ENCODE assay signal across 20 cellular contexts in genomic region chr16:55357241-55357640, GRCh38. TPM values are rescaled to one million over a fixed set of nuclear protein-coding genes. Genes with fewer than 3 reads are reported as not detected.
DNase-seq lines count a peak whose midpoint lies in the region; TF ChIP-seq lines count a peak whose summit lies in the region.
"Had no signal": no experiment of that assay in that cellular context is flagged by ENCODE, and none has a peak within 500 bp of the region (broad histone marks: within the 10 kb centered on the region; RNA-seq: fewer than 3 reads in every experiment).

No MANE protein-coding gene starts in this region.

- in situ Hi-C loops in mammary epithelial cell (cut with MboI; ENCODE audit: low sequenced_read_pairs in 2 of 2) = loop anchor here in 1 of 2 donors (25.0 kb wide), 1 partner anchor 1795 kb away; no protein-coding TSS in a partner anchor

- H3K27me3 ChIP-seq in mammary epithelial cell (ENCODE audit: insufficient read depth, low read length) = peaks cover 4% of the 10 kb centered on the region
- H3K27me3 ChIP-seq: BLaER1 had no signal

- no peaks in the 10 kb centered on the region for H3K4me1 ChIP-seq in mammary epithelial cell (ENCODE audit: insufficient read depth, low read length)

- intact Hi-C loops in mammary epithelial cell (cut with micrococcal nuclease) = no loop called here

- no peaks in the 10 kb centered on the region for H3K79me2 ChIP-seq in mammary epithelial cell (ENCODE audit: insufficient read depth, low read length)

- no peaks in the 10 kb centered on the region for H3K36me3 Mint-ChIP-seq in activated T-cell treated with anti-CD3 and anti-CD28 coated beads, Interleukin-2, amount 50 U/mL, for 24 hours (ENCODE audit: low read depth)
- H3K36me3 Mint-ChIP-seq: CD8-positive, alpha-beta T cell had no signal

- H3K27ac Mint-ChIP-seq in activated T-cell treated with anti-CD3 and anti-CD28 coated beads, Interleukin-2, amount 50 U/mL, for 24 hours = no peak overlapping the region
- H3K27ac Mint-ChIP-seq: CD8-positive, alpha-beta T cell; H9 had no signal

- H4K20me1 ChIP-seq in mammary epithelial cell (ENCODE audit: insufficient read depth, low read length) = no peaks in the 10 kb centered on the region
- H4K20me1 ChIP-seq: BLaER1 had no signal

- no peaks in the 10 kb centered on the region for H3K4me1 Mint-ChIP-seq in activated T-cell treated with anti-CD3 and anti-CD28 coated beads, Interleukin-2, amount 50 U/mL, for 24 hours (ENCODE audit: low read depth)
- H3K4me1 Mint-ChIP-seq: H9 had no signal

- no peak overlapping the region for H3K4me3 ChIP-seq in mammary epithelial cell (replicated peaks in 1 of 3; ENCODE audit: insufficient read depth in 1 of 3, low read depth in 2 of 3, low read length in 3 of 3)
- H3K4me3 ChIP-seq: BLaER1, GM12878 had no signal

- no peak overlapping the region for H3K4me2 ChIP-seq in mammary epithelial cell (ENCODE audit: insufficient read depth, low read depth, low read length)
- H3K4me2 ChIP-seq: BLaER1 had no signal

- peaks cover 9% of the 10 kb centered on the region for H3K27me3 Mint-ChIP-seq in activated T-cell treated with anti-CD3 and anti-CD28 coated beads, Interleukin-2, amount 50 U/mL, for 24 hours

- no peaks in the 10 kb centered on the region for H3K9me3 Mint-ChIP-seq in activated T-cell treated with anti-CD3 and anti-CD28 coated beads, Interleukin-2, amount 50 U/mL, for 24 hours
- H3K9me3 Mint-ChIP-seq: CD8-positive, alpha-beta T cell; H9 had no signal

- WGBS in mammary epithelial cell (ENCODE audit: low coverage, missing lambda C conversion rate) = 100% methylated on average over 3 of the region's 3 CpGs

- no peaks in the 10 kb centered on the region for H3K9me3 ChIP-seq in mammary epithelial cell (replicated peaks; ENCODE audit: insufficient read depth, low read length)

- BruUV-seq in mammary epithelial cell (replicated peaks; lab: Mats Ljungman, UMichigan) = no TSS peak

- no peak overlapping the region for H3K27ac ChIP-seq in mammary epithelial cell (ENCODE audit: insufficient read depth, low read depth, low read length)
- H3K27ac ChIP-seq: BLaER1 had no signal

- DNase-seq in SIG-M5 treated with dmso at 0.1 percent for 504 hours (lab: John Stamatoyannopoulos, UW; ENCODE audit: unreplicated experiment) (peak; percentile 13), SIG-M5 (lab: John Stamatoyannopoulos, UW) (no peak), NOMO-1 treated with DMSO at 0.1 percent for 48 hours (lab: John Stamatoyannopoulos, UW; ENCODE audit: unreplicated experiment) (peak; percentile 76), SKM-1 (lab: John Stamatoyannopoulos, UW; ENCODE audit: unreplicated experiment) (peak; percentile 28), mammary epithelial cell (no peak), midbrain (lab: John Stamatoyannopoulos, UW) (no peak)
- DNase-seq in activated T-cell treated with anti-CD3 and anti-CD28 coated beads, Interleukin-2, amount 50 U/mL, for 24 hours = no peak
- DNase-seq: 8988T; Calu3; CD8-positive, alpha-beta T cell; DND-41; EL; H9 had no signal

- no peak overlapping the region for H3K9ac ChIP-seq in mammary epithelial cell (ENCODE audit: insufficient read depth, low read length)
- H3K9ac ChIP-seq: BLaER1 had no signal

- CTCF ChIA-PET in mammary epithelial cell (lab: Charles Lee; ENCODE audit: low non-redundant PET) = no interaction called here

- dilution Hi-C loops in mammary epithelial cell (cut with HindIII; ENCODE audit: low sequenced_read_pairs) = no loop called here

- H2AFZ ChIP-seq in mammary epithelial cell (ENCODE audit: low read depth, low read length) = no peak overlapping the region

- no peaks in the 10 kb centered on the region for H3K36me3 ChIP-seq in mammary epithelial cell (ENCODE audit: insufficient read depth, low read length)
- H3K36me3 ChIP-seq: BLaER1 had no signal

- no peak for TF ChIP-seq CTCF in mammary epithelial cell (conservative IDR thresholded peaks at IDR 0.05 in 1 of 2, IDR thresholded peaks at IDR 0.05 in 1 of 2; ENCODE audit: extremely low read depth in 1 of 2, insufficient read depth in 1 of 2, low read depth in 1 of 2, low read length in 2 of 2)

- H3K4me3 Mint-ChIP-seq in activated T-cell treated with anti-CD3 and anti-CD28 coated beads, Interleukin-2, amount 50 U/mL, for 24 hours = no peak overlapping the region
- H3K4me3 Mint-ChIP-seq: CD8-positive, alpha-beta T cell; H9 had no signal

RNA-seq across cellular contexts. Expression of gene IRX6, which starts 33.2 kb away (rescaled TPM):
- total RNA-seq in mammary epithelial cell = not detected
- polyA plus RNA-seq in mammary epithelial cell = 0.07 TPM
- not detected for polyA minus RNA-seq in mammary epithelial cell
- total RNA-seq: A673; Calu3; CD8-positive, alpha-beta T cell; G401; GM12878; H9; HT1080 had no signal
- polyA plus RNA-seq: AG04450, GM12878, H1 had no signal

Comparison
In these comparisons a context has a peak if more than half of its experiments do, and no peak if none do; other contexts are left out.
1. DNase-seq: peak in SIG-M5 treated with dmso at 0.1 percent for 504 hours (single experiment), NOMO-1 treated with DMSO at 0.1 percent for 48 hours (single experiment) and SKM-1 (single experiment); none in SIG-M5 (single experiment), mammary epithelial cell (single experiment), midbrain (single experiment) and activated T-cell treated with anti-CD3 and anti-CD28 coated beads, Interleukin-2, amount 50 U/mL, for 24 hours (single experiment).